Comparison of ENCODE assay signal across 12 cellular contexts in genomic region chr11:36147491-36147890, GRCh38.
DNase-seq lines count a peak whose midpoint lies in the region; ATAC-seq and TF ChIP-seq lines count a peak whose summit lies in the region.
"Had no signal": no experiment of that assay in that cellular context is flagged by ENCODE, and none has a peak within 500 bp of the region (broad histone marks: within the 10 kb centered on the region; RNA-seq: fewer than 3 reads in every experiment).

No MANE protein-coding gene starts in this region.

- peaks cover 41% of the 10 kb centered on the region for H3K4me1 ChIP-seq in RWPE2 (ENCODE audit: insufficient read depth, poor library complexity, severe bottlenecking)

- no peak for TF ChIP-seq CTCF in RWPE2 (IDR thresholded peaks at IDR 0.05; ENCODE audit: poor library complexity, severe bottlenecking)

- H3K27ac ChIP-seq in RWPE2 (ENCODE audit: poor library complexity, severe bottlenecking) (peak overlapping the region; percentile 95), epithelial cell of prostate (peak overlapping the region; percentile 60)
- H3K27ac ChIP-seq: BLaER1, HL-60 had no signal

- no peak overlapping the region for H3K4me3 ChIP-seq in RWPE2 (ENCODE audit: severe bottlenecking)
- H3K4me3 ChIP-seq: BLaER1 had no signal

- H3K27me3 ChIP-seq in RWPE2 (ENCODE audit: insufficient read depth, poor library complexity, severe bottlenecking), result no peaks in the 10 kb centered on the region
- H3K27me3 ChIP-seq: BLaER1 had no signal

- no peaks in the 10 kb centered on the region for H3K9me3 ChIP-seq in RWPE2 (ENCODE audit: severe bottlenecking)

- DNase-seq in HCEC 1CT, result peak; percentile 57
- DNase-seq in RWPE2 (ENCODE audit: low spot score), result no peak
- no peak for DNase-seq in epithelial cell of prostate (ENCODE audit: low read depth, low spot score)
- no peak for DNase-seq in T-helper 2 cell
- DNase-seq in activated T-cell treated with anti-CD3 and anti-CD28 coated beads for 4 hours, result no peak
- no peak for DNase-seq in NAMALWA (ENCODE audit: low spot score)
- DNase-seq: AML-193; CD4-positive, CD25-positive, alpha-beta regulatory T cell; DMS53 had no signal

- no peaks in the 10 kb centered on the region for H3K36me3 ChIP-seq in RWPE2 (ENCODE audit: low read depth)

- ATAC-seq in RWPE2 (ENCODE audit: low read depth), result no peak
- ATAC-seq: HCT116 had no signal
